Comparison of ENCODE assay signal across 10 cellular contexts in genomic region chr18:49249523-49249922, GRCh38.
DNase-seq lines count a peak whose midpoint lies in the region; ATAC-seq and TF ChIP-seq lines count a peak whose summit lies in the region.
"Had no signal": no experiment of that assay in that cellular context is flagged by ENCODE, and none has a peak within 500 bp of the region (broad histone marks: within the 10 kb centered on the region; RNA-seq: fewer than 3 reads in every experiment).

No MANE protein-coding gene starts in this region.

- TF ChIP-seq POLR2A in NB4 (IDR thresholded peaks at IDR 0.05; ENCODE audit: extremely low read depth, insufficient read length): no peak

- H3K4me3 Mint-ChIP-seq in natural killer cell: no peak overlapping the region

- ATAC-seq in natural killer cell (peak; percentile 69 to 79 (median 75)), HG02678 (IDR thresholded peaks at IDR 0.05; ENCODE audit: unreplicated experiment) (no peak), HG03108 (IDR thresholded peaks at IDR 0.05; ENCODE audit: unreplicated experiment) (no peak)

- peaks cover 14 to 15% of the 10 kb centered on the region in 2 donors for H3K4me1 Mint-ChIP-seq in natural killer cell

- no peaks in the 10 kb centered on the region for H3K27me3 Mint-ChIP-seq in natural killer cell (ENCODE audit: low read depth in 2 of 2)

- H3K4me3 ChIP-seq in NB4 (ENCODE audit: low read depth, low read length) (no peak overlapping the region), choroid plexus epithelial cell (ENCODE audit: low read depth, low read length) (no peak overlapping the region)

- intact Hi-C loops in natural killer cell (cut with micrococcal nuclease): no loop called here

- DNase-seq in GDM1 (lab: John Stamatoyannopoulos, UW): peak; percentile 41
- DNase-seq in NB4 (ENCODE audit: low read depth): peak; percentile 86
- DNase-seq in choroid plexus epithelial cell (ENCODE audit: low read depth): peak; percentile 75
- no peak for DNase-seq in natural killer cell
- no peak for DNase-seq in middle frontal gyrus (ENCODE audit: extremely low spot score, low spot score)
- DNase-seq in stimulated activated naive CD4-positive, alpha-beta T cell treated with Interleukin-2 at 50 U/mL for 16 hours (lab: John Stamatoyannopoulos, UW): no peak
- DNase-seq: activated T-cell treated with anti-CD3 and anti-CD28 coated beads, Interleukin-2, amount 50 U/mL, for 1 hour; nucleus accumbens had no signal

- H3K27ac Mint-ChIP-seq in natural killer cell: peak overlapping the region; percentile 47 to 68

- H3K36me3 Mint-ChIP-seq in natural killer cell: no peaks in the 10 kb centered on the region

- TF ChIP-seq CTCF in NB4 (IDR thresholded peaks at IDR 0.05; ENCODE audit: low read depth, low read length) (no peak), choroid plexus epithelial cell (conservative IDR thresholded peaks at IDR 0.05; ENCODE audit: low read depth, low read length) (no peak), natural killer cell (IDR thresholded peaks at IDR 0.05) (no peak)

- no peaks in the 10 kb centered on the region for H3K9me3 Mint-ChIP-seq in natural killer cell

Comparison
In these comparisons a context has a peak if more than half of its experiments do, and no peak if none do; other contexts are left out.
1. DNase-seq: peak in GDM1 (single experiment), NB4 (single experiment) and choroid plexus epithelial cell (single experiment); none in natural killer cell (single experiment), middle frontal gyrus (single experiment) and stimulated activated naive CD4-positive, alpha-beta T cell treated with Interleukin-2 at 50 U/mL for 16 hours (single experiment).
2. ATAC-seq: peak in natural killer cell (3 of 3); none in HG02678 (single experiment) and HG03108 (single experiment).